1 cellular context compared by ENCODE assay signal in the genomic region with DNA sequence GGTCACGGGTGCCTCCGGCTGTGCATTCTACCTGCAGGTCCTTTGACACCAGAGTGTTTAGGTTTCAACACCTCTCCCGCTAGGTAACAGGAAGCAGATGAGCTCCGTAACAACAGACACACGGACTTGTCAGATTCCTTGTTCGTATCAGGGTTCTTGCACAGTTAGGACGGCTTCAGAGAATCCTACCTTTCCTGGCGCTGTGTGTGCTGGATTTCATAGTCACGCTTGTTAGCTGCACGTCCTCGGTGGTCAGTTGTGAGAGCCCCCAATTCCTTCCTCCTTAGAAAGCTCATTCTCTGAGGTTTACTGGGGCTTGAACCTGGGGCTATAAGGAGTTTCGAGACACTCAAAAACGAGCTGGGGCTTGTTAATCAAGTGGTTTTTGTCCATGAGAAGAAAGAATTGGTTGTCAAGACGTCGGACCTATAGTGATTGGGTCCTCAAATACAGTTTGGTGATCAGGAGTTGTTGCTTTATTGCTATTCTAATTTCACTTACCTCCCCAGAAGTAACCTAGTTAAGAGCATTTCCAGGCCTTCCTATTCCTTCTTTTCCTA.
A peak's percentile ranks its signal among the peaks of the same experiment; 100 is the strongest.
TF ChIP-seq lines count a peak whose summit lies in the region.

No MANE protein-coding gene starts in this region.

TF ChIP-seq in HepG2, 621 proteins besides CTCF, POLR2A, EP300 and RAD21 (continued from another document):
- TF ChIP-seq ZNF580 (CRISPR knock-in tag; IDR thresholded peaks at IDR 0.05; ENCODE audit: borderline replicate concordance, low read depth) (no peak), ZC3H13 (CRISPR knock-in tag; IDR thresholded peaks at IDR 0.05) (no peak; the same call in 1 of the 2 replicates), KLF6 (CRISPR knock-in tag; IDR thresholded peaks at IDR 0.05) (0 out of 2 replicates have a peak, but pooled peaks have one; percentile 12), ATF5 (CRISPR knock-in tag; IDR thresholded peaks at IDR 0.05; ENCODE audit: low read depth) (no peak), KDM2A (CRISPR knock-in tag; IDR thresholded peaks at IDR 0.05; ENCODE audit: borderline replicate concordance, low read depth) (0 out of 2 replicates have a peak, but pooled peaks have one; percentile 21), ZNF556 (CRISPR knock-in tag; IDR thresholded peaks at IDR 0.05; ENCODE audit: borderline replicate concordance) (peak; percentile 24; the same call in 1 of the 2 replicates), ZNF781 (CRISPR knock-in tag; IDR thresholded peaks at IDR 0.05; ENCODE audit: borderline replicate concordance, not compliant biosample characterization) (peak; percentile 46), RNF2 (conservative IDR thresholded peaks at IDR 0.05; ENCODE audit: low read depth) (no peak), GFI1 (CRISPR knock-in tag; IDR thresholded peaks at IDR 0.05; ENCODE audit: borderline replicate concordance) (peak; percentile 1; the same call in 1 of the 2 replicates), BCL6 (CRISPR knock-in tag; IDR thresholded peaks at IDR 0.05) (peak; percentile 36; the same call in 1 of the 2 replicates), ZNF138 (CRISPR knock-in tag; IDR thresholded peaks at IDR 0.05; ENCODE audit: low read depth) (no peak), TIGD3 (CRISPR knock-in tag; IDR thresholded peaks at IDR 0.05; ENCODE audit: borderline replicate concordance) (0 out of 2 replicates have a peak, but pooled peaks have one; percentile 33), ZNF850 (CRISPR knock-in tag; conservative IDR thresholded peaks at IDR 0.05) (0 out of 2 replicates have a peak, but pooled peaks have one; percentile 10), ZNF253 (CRISPR knock-in tag; IDR thresholded peaks at IDR 0.05; ENCODE audit: borderline replicate concordance) (no peak), GABPA (IDR thresholded peaks at IDR 0.05; ENCODE audit: low read depth, low read length) (no peak), GABPA (CRISPR knock-in tag; IDR thresholded peaks at IDR 0.05; ENCODE audit: low read depth) (no peak), ZFP36 (IDR thresholded peaks at IDR 0.05; ENCODE audit: borderline replicate concordance, low read depth, low read length, partially characterized antibody) (no peak), ZNF598 (CRISPR knock-in tag; IDR thresholded peaks at IDR 0.05; ENCODE audit: borderline replicate concordance) (0 out of 2 replicates have a peak, but pooled peaks have one; percentile 16), BRF2 (CRISPR knock-in tag; IDR thresholded peaks at IDR 0.05) (no peak), ZNF543 (CRISPR knock-in tag; IDR thresholded peaks at IDR 0.05) (no peak), ZEB1 (IDR thresholded peaks at IDR 0.05; ENCODE audit: insufficient replicate concordance, low read depth) (peak; percentile 62)
- TF ChIP-seq, protein P1, sequence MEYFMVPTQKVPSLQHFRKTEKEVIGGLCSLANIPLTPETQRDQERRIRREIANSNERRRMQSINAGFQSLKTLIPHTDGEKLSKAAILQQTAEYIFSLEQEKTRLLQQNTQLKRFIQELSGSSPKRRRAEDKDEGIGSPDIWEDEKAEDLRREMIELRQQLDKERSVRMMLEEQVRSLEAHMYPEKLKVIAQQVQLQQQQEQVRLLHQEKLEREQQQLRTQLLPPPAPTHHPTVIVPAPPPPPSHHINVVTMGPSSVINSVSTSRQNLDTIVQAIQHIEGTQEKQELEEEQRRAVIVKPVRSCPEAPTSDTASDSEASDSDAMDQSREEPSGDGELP (IDR thresholded peaks at IDR 0.05; ENCODE audit: borderline replicate concordance, low read depth), result peak; percentile 39; the same call in 1 of the 2 replicates
- TF ChIP-seq, protein P2, sequence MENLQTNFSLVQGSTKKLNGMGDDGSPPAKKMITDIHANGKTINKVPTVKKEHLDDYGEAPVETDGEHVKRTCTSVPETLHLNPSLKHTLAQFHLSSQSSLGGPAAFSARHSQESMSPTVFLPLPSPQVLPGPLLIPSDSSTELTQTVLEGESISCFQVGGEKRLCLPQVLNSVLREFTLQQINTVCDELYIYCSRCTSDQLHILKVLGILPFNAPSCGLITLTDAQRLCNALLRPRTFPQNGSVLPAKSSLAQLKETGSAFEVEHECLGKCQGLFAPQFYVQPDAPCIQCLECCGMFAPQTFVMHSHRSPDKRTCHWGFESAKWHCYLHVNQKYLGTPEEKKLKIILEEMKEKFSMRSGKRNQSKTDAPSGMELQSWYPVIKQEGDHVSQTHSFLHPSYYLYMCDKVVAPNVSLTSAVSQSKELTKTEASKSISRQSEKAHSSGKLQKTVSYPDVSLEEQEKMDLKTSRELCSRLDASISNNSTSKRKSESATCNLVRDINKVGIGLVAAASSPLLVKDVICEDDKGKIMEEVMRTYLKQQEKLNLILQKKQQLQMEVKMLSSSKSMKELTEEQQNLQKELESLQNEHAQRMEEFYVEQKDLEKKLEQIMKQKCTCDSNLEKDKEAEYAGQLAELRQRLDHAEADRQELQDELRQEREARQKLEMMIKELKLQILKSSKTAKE (CRISPR knock-in tag; IDR thresholded peaks at IDR 0.05; ENCODE audit: borderline replicate concordance), result no peak
- TF ChIP-seq, protein P3, sequence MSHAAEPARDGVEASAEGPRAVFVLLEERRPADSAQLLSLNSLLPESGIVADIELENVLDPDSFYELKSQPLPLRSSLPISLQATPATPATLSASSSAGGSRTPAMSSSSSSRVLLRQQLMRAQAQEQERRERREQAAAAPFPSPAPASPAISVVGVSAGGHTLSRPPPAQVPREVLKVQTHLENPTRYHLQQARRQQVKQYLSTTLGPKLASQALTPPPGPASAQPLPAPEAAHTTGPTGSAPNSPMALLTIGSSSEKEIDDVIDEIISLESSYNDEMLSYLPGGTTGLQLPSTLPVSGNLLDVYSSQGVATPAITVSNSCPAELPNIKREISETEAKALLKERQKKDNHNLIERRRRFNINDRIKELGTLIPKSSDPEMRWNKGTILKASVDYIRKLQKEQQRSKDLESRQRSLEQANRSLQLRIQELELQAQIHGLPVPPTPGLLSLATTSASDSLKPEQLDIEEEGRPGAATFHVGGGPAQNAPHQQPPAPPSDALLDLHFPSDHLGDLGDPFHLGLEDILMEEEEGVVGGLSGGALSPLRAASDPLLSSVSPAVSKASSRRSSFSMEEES (CRISPR knock-in tag; IDR thresholded peaks at IDR 0.05), result 0 out of 2 replicates have a peak, but pooled peaks have one; percentile 31
- TF ChIP-seq, protein P4, sequence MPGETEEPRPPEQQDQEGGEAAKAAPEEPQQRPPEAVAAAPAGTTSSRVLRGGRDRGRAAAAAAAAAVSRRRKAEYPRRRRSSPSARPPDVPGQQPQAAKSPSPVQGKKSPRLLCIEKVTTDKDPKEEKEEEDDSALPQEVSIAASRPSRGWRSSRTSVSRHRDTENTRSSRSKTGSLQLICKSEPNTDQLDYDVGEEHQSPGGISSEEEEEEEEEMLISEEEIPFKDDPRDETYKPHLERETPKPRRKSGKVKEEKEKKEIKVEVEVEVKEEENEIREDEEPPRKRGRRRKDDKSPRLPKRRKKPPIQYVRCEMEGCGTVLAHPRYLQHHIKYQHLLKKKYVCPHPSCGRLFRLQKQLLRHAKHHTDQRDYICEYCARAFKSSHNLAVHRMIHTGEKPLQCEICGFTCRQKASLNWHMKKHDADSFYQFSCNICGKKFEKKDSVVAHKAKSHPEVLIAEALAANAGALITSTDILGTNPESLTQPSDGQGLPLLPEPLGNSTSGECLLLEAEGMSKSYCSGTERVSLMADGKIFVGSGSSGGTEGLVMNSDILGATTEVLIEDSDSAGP (CRISPR knock-in tag; IDR thresholded peaks at IDR 0.05; ENCODE audit: borderline replicate concordance), result 0 out of 2 replicates have a peak, but pooled peaks have one; percentile 2
- TF ChIP-seq, protein P5, sequence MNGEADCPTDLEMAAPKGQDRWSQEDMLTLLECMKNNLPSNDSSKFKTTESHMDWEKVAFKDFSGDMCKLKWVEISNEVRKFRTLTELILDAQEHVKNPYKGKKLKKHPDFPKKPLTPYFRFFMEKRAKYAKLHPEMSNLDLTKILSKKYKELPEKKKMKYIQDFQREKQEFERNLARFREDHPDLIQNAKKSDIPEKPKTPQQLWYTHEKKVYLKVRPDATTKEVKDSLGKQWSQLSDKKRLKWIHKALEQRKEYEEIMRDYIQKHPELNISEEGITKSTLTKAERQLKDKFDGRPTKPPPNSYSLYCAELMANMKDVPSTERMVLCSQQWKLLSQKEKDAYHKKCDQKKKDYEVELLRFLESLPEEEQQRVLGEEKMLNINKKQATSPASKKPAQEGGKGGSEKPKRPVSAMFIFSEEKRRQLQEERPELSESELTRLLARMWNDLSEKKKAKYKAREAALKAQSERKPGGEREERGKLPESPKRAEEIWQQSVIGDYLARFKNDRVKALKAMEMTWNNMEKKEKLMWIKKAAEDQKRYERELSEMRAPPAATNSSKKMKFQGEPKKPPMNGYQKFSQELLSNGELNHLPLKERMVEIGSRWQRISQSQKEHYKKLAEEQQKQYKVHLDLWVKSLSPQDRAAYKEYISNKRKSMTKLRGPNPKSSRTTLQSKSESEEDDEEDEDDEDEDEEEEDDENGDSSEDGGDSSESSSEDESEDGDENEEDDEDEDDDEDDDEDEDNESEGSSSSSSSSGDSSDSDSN (CRISPR knock-in tag; IDR thresholded peaks at IDR 0.05), result peak; percentile 41; the same call in 1 of the 2 replicates
TF ChIP-seq in HepG2: peak in this region for 40.
